ENCODE assay signal across 8 cellular contexts in genomic region chr14:61322011-61322798, GRCh38. TPM values are rescaled to one million over a fixed set of nuclear protein-coding genes. Genes with fewer than 3 reads are reported as not detected.
DNase-seq lines count a peak whose midpoint lies in the region; ATAC-seq and TF ChIP-seq lines count a peak whose summit lies in the region.

No MANE protein-coding gene starts in this region.

- no peaks in the 10 kb centered on the region for H3K9me3 Mint-ChIP-seq in endothelial cell (ENCODE audit: unreplicated experiment)
- peaks cover 0 to 3% (median 0%) of the 10 kb centered on the region in 11 donors for H3K9me3 Mint-ChIP-seq in naive thymus-derived CD4-positive, alpha-beta T cell

- peak overlapping the region; percentile 90 for H3K4me3 ChIP-seq in naive thymus-derived CD4-positive, alpha-beta T cell (ENCODE audit: low read length)

- peak overlapping the region; percentile 92 for H3K4me3 Mint-ChIP-seq in endothelial cell (ENCODE audit: unreplicated experiment)
- H3K4me3 Mint-ChIP-seq in naive thymus-derived CD4-positive, alpha-beta T cell: peak overlapping the region in 9 of 10 donors; percentile 95 to 100 (median 98)

- H3K27me3 Mint-ChIP-seq in endothelial cell (ENCODE audit: unreplicated experiment): peaks cover 7% of the 10 kb centered on the region
- H3K27me3 Mint-ChIP-seq in naive thymus-derived CD4-positive, alpha-beta T cell: no peaks in the 10 kb centered on the region

- H3K9me3 ChIP-seq in naive thymus-derived CD4-positive, alpha-beta T cell (ENCODE audit: control insufficient read depth in 2 of 3, low read length in 3 of 3): no peaks in the 10 kb centered on the region

- H3K27ac Mint-ChIP-seq in endothelial cell (ENCODE audit: unreplicated experiment): no peak overlapping the region
- peak overlapping the region in 8 of 9 donors; percentile 93 to 99 (median 97) for H3K27ac Mint-ChIP-seq in naive thymus-derived CD4-positive, alpha-beta T cell

- intact Hi-C loops in naive thymus-derived CD4-positive, alpha-beta T cell (cut with micrococcal nuclease): loop anchor here (1.0 to 10.0 kb wide), 9 partner anchors 15 to 1077 kb away; partner anchors contain the start of genes HIF1A (in 1 of the 2), PPM1A (in 1 of the 2) and SNAPC1 (in 1 of the 2)

- no peaks in the 10 kb centered on the region for H3K27me3 ChIP-seq in naive thymus-derived CD4-positive, alpha-beta T cell (ENCODE audit: control insufficient read depth in 2 of 2, insufficient read depth in 2 of 2, low read length in 2 of 2)

- POLR2A ChIA-PET in naive thymus-derived CD4-positive, alpha-beta T cell (lab: Charles Lee): interaction anchor here (0.7 to 10.2 kb wide), 23 partner anchors 9 to 154 kb away, joined by 3 to 214 read pairs (median 4); no protein-coding TSS in a partner anchor

- CTCF ChIA-PET in naive thymus-derived CD4-positive, alpha-beta T cell (lab: Charles Lee): interaction anchor here (0.5 to 3.3 kb wide), 20 partner anchors 9 to 515 kb away, joined by 3 to 15 read pairs (median 4); no protein-coding TSS in a partner anchor

- H3K36me3 ChIP-seq in naive thymus-derived CD4-positive, alpha-beta T cell (ENCODE audit: control insufficient read depth in 2 of 3, insufficient read depth in 3 of 3, low read length in 3 of 3): peaks cover 0 to 16% (median 5%) of the 10 kb centered on the region in 3 experiments

- DNase-seq in stimulated activated CD4-positive, alpha-beta T cell treated with anti-CD3 and anti-CD28 coated beads, Interleukin-15, amount 100 ng/mL, for 24 hours: peak; percentile 58
- DNase-seq in stimulated activated CD4-positive, alpha-beta T cell treated with anti-CD3 and anti-CD28 coated beads, Interleukin-12 subunit alpha, Interleukin-12 subunit beta, amount 100 ng/mL, for 4 hours: no peak
- DNase-seq in endothelial cell (ENCODE audit: low spot score) (no peak), AG08396 (ENCODE audit: low spot score) (no peak)
- DNase-seq in naive thymus-derived CD4-positive, alpha-beta T cell: peak in 1 of 9 donors; percentile 56

- peaks cover 18 to 29% of the 10 kb centered on the region in 2 donors for H3K4me1 ChIP-seq in naive thymus-derived CD4-positive, alpha-beta T cell (ENCODE audit: control insufficient read depth in 2 of 2, insufficient read depth in 2 of 2, low read length in 2 of 2)

- H3K27ac ChIP-seq in VCaP: peak overlapping the region; percentile 92
- H3K27ac ChIP-seq in naive thymus-derived CD4-positive, alpha-beta T cell (ENCODE audit: low read depth, low read length): peak overlapping the region; percentile 91

- ATAC-seq in naive thymus-derived CD4-positive, alpha-beta T cell: peak; percentile 2
- ATAC-seq in HG03159 (IDR thresholded peaks at IDR 0.05; ENCODE audit: unreplicated experiment) (no peak), GM18858 (IDR thresholded peaks at IDR 0.05; ENCODE audit: unreplicated experiment) (no peak)

- H3K4me1 Mint-ChIP-seq in endothelial cell (ENCODE audit: unreplicated experiment): peaks cover 23% of the 10 kb centered on the region
- H3K4me1 Mint-ChIP-seq in naive thymus-derived CD4-positive, alpha-beta T cell: peaks cover 14 to 33% (median 32%) of the 10 kb centered on the region in 7 donors

- peaks cover 14% of the 10 kb centered on the region for H3K36me3 Mint-ChIP-seq in endothelial cell (ENCODE audit: low read depth, unreplicated experiment)
- H3K36me3 Mint-ChIP-seq in naive thymus-derived CD4-positive, alpha-beta T cell: peaks cover 0 to 41% (median 17%) of the 10 kb centered on the region in 5 donors

- no peak for TF ChIP-seq CTCF in VCaP (conservative IDR thresholded peaks at IDR 0.05)
- no peak for TF ChIP-seq CTCF in endothelial cell (IDR thresholded peaks at IDR 0.05; ENCODE audit: unreplicated experiment)

RNA-seq across cellular contexts. Expression of gene PRKCH, which starts 0.8 kb away (rescaled TPM):
- 42.5 TPM for total RNA-seq in endothelial cell (ENCODE audit: unreplicated experiment)
- total RNA-seq in naive thymus-derived CD4-positive, alpha-beta T cell: 100 to 1,000 TPM; 224 to 359 (median 320) TPM
- polyA plus RNA-seq in naive thymus-derived CD4-positive, alpha-beta T cell: 100 to 1,000 TPM; 191 to 285 TPM

RNA-seq across cellular contexts. Expression of gene TMEM30B, which starts 41.1 kb away (rescaled TPM):
- total RNA-seq in endothelial cell (ENCODE audit: unreplicated experiment): 0.15 TPM
- 10 to 100 TPM in 1 of 5 experiments, 1 to 10 TPM in 3, under 1 TPM in 1; 0.17 to 11.2 (median 2.7) TPM for total RNA-seq in naive thymus-derived CD4-positive, alpha-beta T cell
- polyA plus RNA-seq in naive thymus-derived CD4-positive, alpha-beta T cell: 1 to 10 TPM; 5.7 to 7.0 TPM
